Comparison of ENCODE assay signal across 1 cellular context in the genomic region with DNA sequence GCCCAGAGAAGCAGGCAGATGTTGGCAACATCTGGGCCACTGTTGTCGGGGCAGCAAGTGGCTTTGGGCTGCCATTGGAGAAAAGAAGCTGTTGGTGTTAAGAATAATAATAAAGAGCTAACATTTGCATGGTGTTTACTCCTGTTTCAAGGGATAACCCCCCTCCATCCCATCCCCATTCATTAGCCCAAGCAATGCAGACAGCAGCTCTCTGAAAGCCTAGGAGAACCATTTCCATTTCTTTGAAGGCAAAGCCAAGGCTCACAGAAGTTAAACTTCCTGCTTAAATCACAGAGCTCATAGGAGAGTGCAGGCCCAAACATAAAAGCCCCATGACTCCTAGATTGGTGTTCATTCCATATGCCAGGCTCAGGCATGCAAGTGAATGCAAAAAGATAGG.
TF ChIP-seq lines count a peak whose summit lies in the region.

No MANE protein-coding gene starts in this region.

TF ChIP-seq in WTC11, 78 proteins besides CTCF, POLR2A, EP300 and RAD21 (continued from another document):
- TF ChIP-seq, protein P1, sequence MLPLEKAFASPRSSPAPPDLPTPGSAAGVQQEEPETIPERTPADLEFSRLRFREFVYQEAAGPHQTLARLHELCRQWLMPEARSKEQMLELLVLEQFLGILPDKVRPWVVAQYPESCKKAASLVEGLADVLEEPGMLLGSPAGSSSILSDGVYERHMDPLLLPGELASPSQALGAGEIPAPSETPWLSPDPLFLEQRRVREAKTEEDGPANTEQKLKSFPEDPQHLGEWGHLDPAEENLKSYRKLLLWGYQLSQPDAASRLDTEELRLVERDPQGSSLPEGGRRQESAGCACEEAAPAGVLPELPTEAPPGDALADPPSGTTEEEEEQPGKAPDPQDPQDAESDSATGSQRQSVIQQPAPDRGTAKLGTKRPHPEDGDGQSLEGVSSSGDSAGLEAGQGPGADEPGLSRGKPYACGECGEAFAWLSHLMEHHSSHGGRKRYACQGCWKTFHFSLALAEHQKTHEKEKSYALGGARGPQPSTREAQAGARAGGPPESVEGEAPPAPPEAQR (CRISPR knock-in tag; IDR thresholded peaks at IDR 0.05): no peak
- no peak for TF ChIP-seq NR3C1 (CRISPR knock-in tag; conservative IDR thresholded peaks at IDR 0.05; ENCODE audit: low read depth)
- TF ChIP-seq, protein P2, sequence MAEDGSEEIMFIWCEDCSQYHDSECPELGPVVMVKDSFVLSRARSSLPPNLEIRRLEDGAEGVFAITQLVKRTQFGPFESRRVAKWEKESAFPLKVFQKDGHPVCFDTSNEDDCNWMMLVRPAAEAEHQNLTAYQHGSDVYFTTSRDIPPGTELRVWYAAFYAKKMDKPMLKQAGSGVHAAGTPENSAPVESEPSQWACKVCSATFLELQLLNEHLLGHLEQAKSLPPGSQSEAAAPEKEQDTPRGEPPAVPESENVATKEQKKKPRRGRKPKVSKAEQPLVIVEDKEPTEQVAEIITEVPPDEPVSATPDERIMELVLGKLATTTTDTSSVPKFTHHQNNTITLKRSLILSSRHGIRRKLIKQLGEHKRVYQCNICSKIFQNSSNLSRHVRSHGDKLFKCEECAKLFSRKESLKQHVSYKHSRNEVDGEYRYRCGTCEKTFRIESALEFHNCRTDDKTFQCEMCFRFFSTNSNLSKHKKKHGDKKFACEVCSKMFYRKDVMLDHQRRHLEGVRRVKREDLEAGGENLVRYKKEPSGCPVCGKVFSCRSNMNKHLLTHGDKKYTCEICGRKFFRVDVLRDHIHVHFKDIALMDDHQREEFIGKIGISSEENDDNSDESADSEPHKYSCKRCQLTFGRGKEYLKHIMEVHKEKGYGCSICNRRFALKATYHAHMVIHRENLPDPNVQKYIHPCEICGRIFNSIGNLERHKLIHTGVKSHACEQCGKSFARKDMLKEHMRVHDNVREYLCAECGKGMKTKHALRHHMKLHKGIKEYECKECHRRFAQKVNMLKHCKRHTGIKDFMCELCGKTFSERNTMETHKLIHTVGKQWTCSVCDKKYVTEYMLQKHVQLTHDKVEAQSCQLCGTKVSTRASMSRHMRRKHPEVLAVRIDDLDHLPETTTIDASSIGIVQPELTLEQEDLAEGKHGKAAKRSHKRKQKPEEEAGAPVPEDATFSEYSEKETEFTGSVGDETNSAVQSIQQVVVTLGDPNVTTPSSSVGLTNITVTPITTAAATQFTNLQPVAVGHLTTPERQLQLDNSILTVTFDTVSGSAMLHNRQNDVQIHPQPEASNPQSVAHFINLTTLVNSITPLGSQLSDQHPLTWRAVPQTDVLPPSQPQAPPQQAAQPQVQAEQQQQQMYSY (CRISPR knock-in tag; IDR thresholded peaks at IDR 0.05): no peak
- no peak for TF ChIP-seq GRHL2 (CRISPR knock-in tag; IDR thresholded peaks at IDR 0.05; ENCODE audit: insufficient replicate concordance, severe bottlenecking)
- TF ChIP-seq, protein P3, sequence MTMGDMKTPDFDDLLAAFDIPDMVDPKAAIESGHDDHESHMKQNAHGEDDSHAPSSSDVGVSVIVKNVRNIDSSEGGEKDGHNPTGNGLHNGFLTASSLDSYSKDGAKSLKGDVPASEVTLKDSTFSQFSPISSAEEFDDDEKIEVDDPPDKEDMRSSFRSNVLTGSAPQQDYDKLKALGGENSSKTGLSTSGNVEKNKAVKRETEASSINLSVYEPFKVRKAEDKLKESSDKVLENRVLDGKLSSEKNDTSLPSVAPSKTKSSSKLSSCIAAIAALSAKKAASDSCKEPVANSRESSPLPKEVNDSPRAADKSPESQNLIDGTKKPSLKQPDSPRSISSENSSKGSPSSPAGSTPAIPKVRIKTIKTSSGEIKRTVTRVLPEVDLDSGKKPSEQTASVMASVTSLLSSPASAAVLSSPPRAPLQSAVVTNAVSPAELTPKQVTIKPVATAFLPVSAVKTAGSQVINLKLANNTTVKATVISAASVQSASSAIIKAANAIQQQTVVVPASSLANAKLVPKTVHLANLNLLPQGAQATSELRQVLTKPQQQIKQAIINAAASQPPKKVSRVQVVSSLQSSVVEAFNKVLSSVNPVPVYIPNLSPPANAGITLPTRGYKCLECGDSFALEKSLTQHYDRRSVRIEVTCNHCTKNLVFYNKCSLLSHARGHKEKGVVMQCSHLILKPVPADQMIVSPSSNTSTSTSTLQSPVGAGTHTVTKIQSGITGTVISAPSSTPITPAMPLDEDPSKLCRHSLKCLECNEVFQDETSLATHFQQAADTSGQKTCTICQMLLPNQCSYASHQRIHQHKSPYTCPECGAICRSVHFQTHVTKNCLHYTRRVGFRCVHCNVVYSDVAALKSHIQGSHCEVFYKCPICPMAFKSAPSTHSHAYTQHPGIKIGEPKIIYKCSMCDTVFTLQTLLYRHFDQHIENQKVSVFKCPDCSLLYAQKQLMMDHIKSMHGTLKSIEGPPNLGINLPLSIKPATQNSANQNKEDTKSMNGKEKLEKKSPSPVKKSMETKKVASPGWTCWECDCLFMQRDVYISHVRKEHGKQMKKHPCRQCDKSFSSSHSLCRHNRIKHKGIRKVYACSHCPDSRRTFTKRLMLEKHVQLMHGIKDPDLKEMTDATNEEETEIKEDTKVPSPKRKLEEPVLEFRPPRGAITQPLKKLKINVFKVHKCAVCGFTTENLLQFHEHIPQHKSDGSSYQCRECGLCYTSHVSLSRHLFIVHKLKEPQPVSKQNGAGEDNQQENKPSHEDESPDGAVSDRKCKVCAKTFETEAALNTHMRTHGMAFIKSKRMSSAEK (CRISPR knock-in tag; IDR thresholded peaks at IDR 0.05; ENCODE audit: borderline replicate concordance): no peak
